In genomic region chr3:100400782-100401673, GRCh38 we compare ENCODE assay signal across 8 cellular contexts. TPM values are rescaled to one million over a fixed set of nuclear protein-coding genes. Genes with fewer than 3 reads are reported as not detected.
A peak's percentile ranks its signal among the peaks of the same experiment; 100 is the strongest.
DNase-seq lines count a peak whose midpoint lies in the region; ATAC-seq and TF ChIP-seq lines count a peak whose summit lies in the region.

LNP1 (plus strand) TSS chr3:100401539; CDS start chr3:100429730, 28,191 bp downstream.
TOMM70 (minus strand) TSS chr3:100401089; CDS start chr3:100400949, 140 bp downstream.

- TF ChIP-seq CTCF in progenitor cell of endocrine pancreas (IDR thresholded peaks at IDR 0.05; ENCODE audit: unreplicated experiment): no peak

- H3K4me3 Mint-ChIP-seq in T-helper 1 cell treated with Interleukin-12 subunit alpha and Interleukin-12 subunit beta and Interleukin-4 antibody, amounts not matched to agents 30 μg/mL and 1 μg/mL, for 36 hours: peak within 1 kb of the TSS; percentile 98
- peak within 1 kb of the TSS; percentile 92 for H3K4me3 Mint-ChIP-seq in progenitor cell of endocrine pancreas (ENCODE audit: low read depth)

- H3K27ac Mint-ChIP-seq in T-helper 1 cell treated with Interleukin-12 subunit alpha and Interleukin-12 subunit beta and Interleukin-4 antibody, amounts not matched to agents 30 μg/mL and 1 μg/mL, for 36 hours: peak within 1 kb of the TSS; percentile 96
- peak within 1 kb of the TSS; percentile 97 for H3K27ac Mint-ChIP-seq in progenitor cell of endocrine pancreas

- H3K36me3 Mint-ChIP-seq in T-helper 1 cell treated with Interleukin-12 subunit alpha and Interleukin-12 subunit beta and Interleukin-4 antibody, amounts not matched to agents 30 μg/mL and 1 μg/mL, for 36 hours (ENCODE audit: low read depth): peaks cover 4% of the 10 kb centered on the region
- peaks cover 3% of the 10 kb centered on the region for H3K36me3 Mint-ChIP-seq in progenitor cell of endocrine pancreas (ENCODE audit: insufficient read depth)

- ATAC-seq in GM18498 (IDR thresholded peaks at IDR 0.05; ENCODE audit: unreplicated experiment): peak; percentile 88
- ATAC-seq in HG02885 (IDR thresholded peaks at IDR 0.05; ENCODE audit: poor library complexity, unreplicated experiment): peak; percentile 92
- ATAC-seq in left ventricle myocardium superior: peak; percentile 97

- H3K9me3 Mint-ChIP-seq in T-helper 1 cell treated with Interleukin-12 subunit alpha and Interleukin-12 subunit beta and Interleukin-4 antibody, amounts not matched to agents 30 μg/mL and 1 μg/mL, for 36 hours: peaks cover 5% of the 10 kb centered on the region
- H3K9me3 Mint-ChIP-seq in progenitor cell of endocrine pancreas (ENCODE audit: low read depth): peaks cover 3% of the 10 kb centered on the region

- intact Hi-C loops in left ventricle myocardium superior (cut with micrococcal nuclease): no loop called here

- peak; percentile 99 for DNase-seq in NCI-H1694 (lab: John Stamatoyannopoulos, UW)
- DNase-seq in amygdala (lab: John Stamatoyannopoulos, UW): peak; percentile 69 to 99 (median 95)
- peak; percentile 99 for DNase-seq in left ventricle myocardium superior
- DNase-seq in progenitor cell of endocrine pancreas (ENCODE audit: low spot score, unreplicated experiment): peak; percentile 80
- DNase-seq in ureter (ENCODE audit: low spot score): peak; percentile 97

- no peaks in the 10 kb centered on the region for H3K27me3 Mint-ChIP-seq in T-helper 1 cell treated with Interleukin-12 subunit alpha and Interleukin-12 subunit beta and Interleukin-4 antibody, amounts not matched to agents 30 μg/mL and 1 μg/mL, for 36 hours (ENCODE audit: low read depth)
- no peaks in the 10 kb centered on the region for H3K27me3 Mint-ChIP-seq in progenitor cell of endocrine pancreas

- H3K4me1 Mint-ChIP-seq in T-helper 1 cell treated with Interleukin-12 subunit alpha and Interleukin-12 subunit beta and Interleukin-4 antibody, amounts not matched to agents 30 μg/mL and 1 μg/mL, for 36 hours (ENCODE audit: low read depth): peaks cover 49% of the 10 kb centered on the region
- H3K4me1 Mint-ChIP-seq in progenitor cell of endocrine pancreas (ENCODE audit: low read depth): peaks cover 32% of the 10 kb centered on the region

RNA-seq across cellular contexts. Expression of gene LNP1, which starts in this region (rescaled TPM):
- total RNA-seq in left ventricle myocardium superior: 2.8 TPM
- total RNA-seq in progenitor cell of endocrine pancreas: 2.7 and 3.6 TPM in 2 replicates
- total RNA-seq in ureter: 4.0 TPM

RNA-seq across cellular contexts. Expression of gene TOMM70, which starts in this region (rescaled TPM):
- total RNA-seq in left ventricle myocardium superior (69.2 TPM), progenitor cell of endocrine pancreas (38.3 and 41.8 TPM in 2 replicates), ureter (57.4 TPM)

Comparison
In these comparisons a context has a peak if more than half of its experiments do, and no peak if none do; other contexts are left out.
1. Peak in every context shown above with its lines: DNase-seq and ATAC-seq.